ENCODE assay signal across 11 cellular contexts in the genomic region with DNA sequence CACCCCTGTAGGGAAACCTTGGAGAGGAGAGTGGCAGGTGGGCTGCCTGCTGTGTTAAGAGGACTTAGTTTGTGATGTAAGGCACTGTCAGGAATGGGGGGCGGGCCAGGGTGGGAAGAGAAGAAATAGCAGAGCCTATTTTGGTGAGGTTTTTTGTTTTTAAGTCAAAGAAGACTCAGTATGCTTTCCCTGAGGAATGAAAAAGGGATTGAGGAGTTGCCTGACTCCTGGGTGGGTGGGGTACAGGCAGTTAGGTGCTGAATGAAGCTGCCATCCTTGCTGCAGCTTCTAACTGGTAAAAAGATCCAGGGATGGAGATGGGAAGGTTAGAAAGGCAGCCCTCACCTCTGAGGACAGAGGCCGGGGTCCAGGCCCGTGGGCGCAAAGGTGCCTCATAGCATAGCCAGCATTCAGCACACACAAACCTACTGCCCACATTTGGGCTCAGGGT. TPM values are rescaled to one million over a fixed set of nuclear protein-coding genes. Genes with fewer than 3 reads are reported as not detected.
DNase-seq lines count a peak whose midpoint lies in the region; ATAC-seq and TF ChIP-seq lines count a peak whose summit lies in the region.
"Had no signal": no experiment of that assay in that cellular context is flagged by ENCODE, and none has a peak within 500 bp of the region (broad histone marks: within the 10 kb centered on the region; RNA-seq: fewer than 3 reads in every experiment).

No MANE protein-coding gene starts in this region.

- no peak for TF ChIP-seq CTCF in lung (IDR thresholded peaks at IDR 0.05; ENCODE audit: control extremely low read depth, extremely low read depth)

- WGBS in lung, 2 donors = 98% methylated on average over 4 of the region's 4 CpGs

- intact Hi-C loops in activated T-helper 2 cell treated with anti-CD3 and anti-CD28 coated beads, Interferon-gamma antibody, Interleukin-2, Interleukin-4, amounts not matched to agents 10 μg/mL and 5 μg/mL and 100 μg/mL, durations not matched to agents 14 hours and 24 hours and 36 hours (cut with micrococcal nuclease) = no loop called here

- ATAC-seq in lung (ENCODE audit: insufficient read depth, low FRiP score) (no peak), GM19023 (IDR thresholded peaks at IDR 0.05; ENCODE audit: unreplicated experiment) (no peak), GM19467 (IDR thresholded peaks at IDR 0.05; ENCODE audit: unreplicated experiment) (no peak)
- ATAC-seq: SK-N-SH treated with all-trans-retinoic acid at 6 μM for 48 hours had no signal

- H3K27ac Mint-ChIP-seq in activated T-helper 2 cell treated with anti-CD3 and anti-CD28 coated beads, Interferon-gamma antibody, Interleukin-2, Interleukin-4, amounts not matched to agents 10 μg/mL and 5 μg/mL and 100 μg/mL, durations not matched to agents 14 hours and 24 hours and 36 hours = no peak overlapping the region

- no peaks in the 10 kb centered on the region for H3K9me3 Mint-ChIP-seq in activated T-helper 2 cell treated with anti-CD3 and anti-CD28 coated beads, Interferon-gamma antibody, Interleukin-2, Interleukin-4, amounts not matched to agents 10 μg/mL and 5 μg/mL and 100 μg/mL, durations not matched to agents 14 hours and 24 hours and 36 hours

- no peaks in the 10 kb centered on the region for H3K27me3 ChIP-seq in H7 (ENCODE audit: control insufficient read depth, insufficient read depth, low read length)
- no peaks in the 10 kb centered on the region for H3K27me3 ChIP-seq in lung (ENCODE audit: control insufficient read depth, insufficient read depth)
- no peaks in the 10 kb centered on the region for H3K27me3 ChIP-seq in subcutaneous abdominal adipose tissue (ENCODE audit: control insufficient read depth in 5 of 5, insufficient read depth in 4 of 5, low read length in 5 of 5)

- peak; percentile 1 for DNase-seq in H7
- peak; percentile 4 for DNase-seq in activated T-helper 2 cell treated with anti-CD3 and anti-CD28 coated beads, Interferon-gamma antibody, Interleukin-2, Interleukin-4, amounts not matched to agents 10 μg/mL and 5 μg/mL and 100 μg/mL, durations not matched to agents 14 hours and 24 hours and 36 hours (ENCODE audit: low spot score)
- DNase-seq in lung (ENCODE audit: low spot score) = peak; percentile 25
- no peak for DNase-seq in NCI-H2196 treated with DMSO at 0.1 percent for 48 hours (lab: John Stamatoyannopoulos, UW; ENCODE audit: unreplicated experiment)
- DNase-seq: activated CD4-positive, alpha-beta T cell treated with anti-CD3 and anti-CD28 coated beads for 4 hours; NCI-H1694 treated with DMSO at 0.1 percent for 48 hours had no signal

- no peak overlapping the region for H3K4me3 Mint-ChIP-seq in activated T-helper 2 cell treated with anti-CD3 and anti-CD28 coated beads, Interferon-gamma antibody, Interleukin-2, Interleukin-4, amounts not matched to agents 10 μg/mL and 5 μg/mL and 100 μg/mL, durations not matched to agents 14 hours and 24 hours and 36 hours (ENCODE audit: low read depth)

- peak overlapping the region in 1 of 2 donors; percentile 69 for H3K27ac ChIP-seq in lung (ENCODE audit: low read depth in 1 of 2, low read length in 1 of 2)
- H3K27ac ChIP-seq in subcutaneous abdominal adipose tissue (ENCODE audit: low read depth, low read length) = peak overlapping the region; percentile 13

- H3K4me1 ChIP-seq in lung (ENCODE audit: control insufficient read depth in 2 of 2, insufficient read depth in 2 of 2, low read length in 2 of 2) (peaks cover 8 to 14% of the 10 kb centered on the region in 2 donors), subcutaneous abdominal adipose tissue (ENCODE audit: control insufficient read depth in 5 of 5, insufficient read depth in 5 of 5, low read length in 5 of 5) (peaks cover 6 to 39% (median 19%) of the 10 kb centered on the region in 5 donors)

- H3K36me3 Mint-ChIP-seq in activated T-helper 2 cell treated with anti-CD3 and anti-CD28 coated beads, Interferon-gamma antibody, Interleukin-2, Interleukin-4, amounts not matched to agents 10 μg/mL and 5 μg/mL and 100 μg/mL, durations not matched to agents 14 hours and 24 hours and 36 hours (ENCODE audit: low read depth) = peaks cover 63% of the 10 kb centered on the region

- peaks cover 2% of the 10 kb centered on the region for H3K4me1 Mint-ChIP-seq in activated T-helper 2 cell treated with anti-CD3 and anti-CD28 coated beads, Interferon-gamma antibody, Interleukin-2, Interleukin-4, amounts not matched to agents 10 μg/mL and 5 μg/mL and 100 μg/mL, durations not matched to agents 14 hours and 24 hours and 36 hours (ENCODE audit: low read depth)

- H3K9me3 ChIP-seq in lung (ENCODE audit: control insufficient read depth in 2 of 2, insufficient read depth in 1 of 2, low read length in 1 of 2) (no peaks in the 10 kb centered on the region), subcutaneous abdominal adipose tissue (ENCODE audit: control insufficient read depth in 5 of 5, low read length in 5 of 5) (no peaks in the 10 kb centered on the region)

- H3K9ac ChIP-seq in subcutaneous abdominal adipose tissue (ENCODE audit: low read length in 5 of 5) = no peak overlapping the region

- H3K4me3 ChIP-seq in H7 (ENCODE audit: insufficient read depth, low read depth, low read length) = no peak overlapping the region
- H3K4me3 ChIP-seq in lung = no peak overlapping the region
- H3K4me3 ChIP-seq in subcutaneous abdominal adipose tissue (ENCODE audit: low read depth in 1 of 5, low read length in 5 of 5) = no peak overlapping the region
- H3K4me3 ChIP-seq: skin epidermis had no signal

- no peaks in the 10 kb centered on the region for H3K27me3 Mint-ChIP-seq in activated T-helper 2 cell treated with anti-CD3 and anti-CD28 coated beads, Interferon-gamma antibody, Interleukin-2, Interleukin-4, amounts not matched to agents 10 μg/mL and 5 μg/mL and 100 μg/mL, durations not matched to agents 14 hours and 24 hours and 36 hours (ENCODE audit: low read depth)

- H3K36me3 ChIP-seq in H7 (replicated peaks; ENCODE audit: control insufficient read depth, insufficient read depth, low read length) = peaks cover 50% of the 10 kb centered on the region
- H3K36me3 ChIP-seq in lung (ENCODE audit: control insufficient read depth in 2 of 2, insufficient read depth in 2 of 2, low read length in 2 of 2) = peaks cover 0 to 37% of the 10 kb centered on the region in 2 donors
- peaks cover 0 to 69% (median 54%) of the 10 kb centered on the region in 5 donors for H3K36me3 ChIP-seq in subcutaneous abdominal adipose tissue (ENCODE audit: control insufficient read depth in 5 of 5, insufficient read depth in 5 of 5, low read length in 5 of 5)

RNA-seq across cellular contexts. Expression of a gene that starts 37.9 kb away (rescaled TPM):
- 132 and 194 TPM in 2 replicates for total RNA-seq in H7 (2014; rRNA removed; shearing (Covaris generic))
- 174 and 187 TPM in 2 replicates for total RNA-seq in activated T-helper 2 cell treated with anti-CD3 and anti-CD28 coated beads, Interferon-gamma antibody, Interleukin-2, Interleukin-4, amounts not matched to agents 10 μg/mL and 5 μg/mL and 100 μg/mL, durations not matched to agents 14 hours and 24 hours and 36 hours
- total RNA-seq in lung = 100 to 1,000 TPM in 1 of 2 donors, 10 to 100 TPM in 1; 89.7 to 154 TPM
- 10 to 100 TPM; 29.6 to 44.5 TPM for polyA plus RNA-seq in lung
